Comparison of ENCODE assay signal across 1 cellular context in genomic region chr1:230823835-230824485, GRCh38.
TF ChIP-seq lines count a peak whose summit lies in the region.

No MANE protein-coding gene starts in this region.

TF ChIP-seq in HepG2, 621 proteins besides CTCF, POLR2A, EP300 and RAD21 (continued from another document):
- TF ChIP-seq CREB3 (CRISPR knock-in tag; IDR thresholded peaks at IDR 0.05) (no peak), NCOR1 (IDR thresholded peaks at IDR 0.05; ENCODE audit: borderline replicate concordance, low read length) (no peak), ZNF761 (CRISPR knock-in tag; conservative IDR thresholded peaks at IDR 0.05) (no peak), ZBTB2 (CRISPR knock-in tag; IDR thresholded peaks at IDR 0.05; ENCODE audit: low read depth) (no peak), CENPX (CRISPR knock-in tag; IDR thresholded peaks at IDR 0.05) (no peak), JARID2 (CRISPR knock-in tag; IDR thresholded peaks at IDR 0.05; ENCODE audit: insufficient replicate concordance) (no peak), ZNF841 (CRISPR knock-in tag; IDR thresholded peaks at IDR 0.05; ENCODE audit: borderline replicate concordance) (no peak), SNAPC5 (CRISPR knock-in tag; IDR thresholded peaks at IDR 0.05; ENCODE audit: borderline replicate concordance) (no peak), NFKBIZ (CRISPR knock-in tag; IDR thresholded peaks at IDR 0.05) (no peak), NR2F6 (IDR thresholded peaks at IDR 0.05) (no peak), NR2F6 (CRISPR knock-in tag; IDR thresholded peaks at IDR 0.05) (no peak), ATM (IDR thresholded peaks at IDR 0.05; ENCODE audit: borderline replicate concordance) (no peak), TBX2 (CRISPR knock-in tag; IDR thresholded peaks at IDR 0.05; ENCODE audit: borderline replicate concordance) (no peak), BATF2 (CRISPR knock-in tag; IDR thresholded peaks at IDR 0.05) (no peak), ZMAT5 (CRISPR knock-in tag; IDR thresholded peaks at IDR 0.05; ENCODE audit: borderline replicate concordance, low read depth) (no peak), CAMTA2 (CRISPR knock-in tag; IDR thresholded peaks at IDR 0.05; ENCODE audit: borderline replicate concordance) (no peak)
